ENCODE assay signal across 1 cellular context in the genomic region with DNA sequence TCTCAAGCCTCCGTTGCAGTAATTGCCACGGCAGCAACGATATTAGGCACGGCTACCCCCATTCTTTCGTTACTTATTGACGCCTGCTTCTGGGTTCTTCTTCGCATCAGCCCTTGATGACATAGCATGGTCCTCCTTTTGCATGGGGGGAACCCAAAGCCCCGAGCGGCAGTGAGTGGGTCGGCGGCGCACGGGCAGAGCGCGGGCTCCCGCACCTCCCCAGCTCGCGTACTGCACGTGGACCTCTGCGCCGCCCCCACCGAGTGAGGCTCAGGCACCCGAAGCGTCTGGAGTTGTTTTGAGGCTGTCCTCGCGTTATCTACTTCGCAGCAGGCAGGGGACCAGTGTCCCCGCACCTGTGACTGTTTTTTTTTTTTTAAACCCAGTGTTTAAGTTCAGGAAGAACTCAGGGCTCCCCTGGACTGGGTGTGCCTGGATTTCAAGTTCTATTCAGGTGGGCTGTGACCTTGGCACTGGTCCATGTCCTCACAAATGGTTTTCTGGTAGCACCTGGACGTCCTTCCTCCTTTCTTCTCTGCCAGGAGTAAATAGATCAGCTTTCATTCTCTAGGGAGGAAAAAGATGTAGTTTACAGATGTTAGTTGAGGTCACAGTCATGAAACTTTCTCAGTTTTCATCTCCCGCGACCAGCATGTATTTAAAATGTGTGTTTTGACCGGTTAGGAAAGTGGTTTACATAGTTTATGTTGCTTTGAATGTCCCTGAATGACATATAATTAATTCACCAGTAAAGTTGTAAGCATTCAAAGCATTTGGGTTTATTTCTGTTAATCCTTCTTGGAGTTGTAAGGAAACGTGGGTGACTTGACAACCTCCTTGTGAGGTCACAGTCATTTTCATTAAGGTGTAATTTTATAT.
TF ChIP-seq lines count a peak whose summit lies in the region.

No MANE protein-coding gene starts in this region.

TF ChIP-seq in WTC11, 78 proteins besides CTCF, POLR2A, EP300 and RAD21 (continued from another document and continues in another):
- TF ChIP-seq, protein P1, sequence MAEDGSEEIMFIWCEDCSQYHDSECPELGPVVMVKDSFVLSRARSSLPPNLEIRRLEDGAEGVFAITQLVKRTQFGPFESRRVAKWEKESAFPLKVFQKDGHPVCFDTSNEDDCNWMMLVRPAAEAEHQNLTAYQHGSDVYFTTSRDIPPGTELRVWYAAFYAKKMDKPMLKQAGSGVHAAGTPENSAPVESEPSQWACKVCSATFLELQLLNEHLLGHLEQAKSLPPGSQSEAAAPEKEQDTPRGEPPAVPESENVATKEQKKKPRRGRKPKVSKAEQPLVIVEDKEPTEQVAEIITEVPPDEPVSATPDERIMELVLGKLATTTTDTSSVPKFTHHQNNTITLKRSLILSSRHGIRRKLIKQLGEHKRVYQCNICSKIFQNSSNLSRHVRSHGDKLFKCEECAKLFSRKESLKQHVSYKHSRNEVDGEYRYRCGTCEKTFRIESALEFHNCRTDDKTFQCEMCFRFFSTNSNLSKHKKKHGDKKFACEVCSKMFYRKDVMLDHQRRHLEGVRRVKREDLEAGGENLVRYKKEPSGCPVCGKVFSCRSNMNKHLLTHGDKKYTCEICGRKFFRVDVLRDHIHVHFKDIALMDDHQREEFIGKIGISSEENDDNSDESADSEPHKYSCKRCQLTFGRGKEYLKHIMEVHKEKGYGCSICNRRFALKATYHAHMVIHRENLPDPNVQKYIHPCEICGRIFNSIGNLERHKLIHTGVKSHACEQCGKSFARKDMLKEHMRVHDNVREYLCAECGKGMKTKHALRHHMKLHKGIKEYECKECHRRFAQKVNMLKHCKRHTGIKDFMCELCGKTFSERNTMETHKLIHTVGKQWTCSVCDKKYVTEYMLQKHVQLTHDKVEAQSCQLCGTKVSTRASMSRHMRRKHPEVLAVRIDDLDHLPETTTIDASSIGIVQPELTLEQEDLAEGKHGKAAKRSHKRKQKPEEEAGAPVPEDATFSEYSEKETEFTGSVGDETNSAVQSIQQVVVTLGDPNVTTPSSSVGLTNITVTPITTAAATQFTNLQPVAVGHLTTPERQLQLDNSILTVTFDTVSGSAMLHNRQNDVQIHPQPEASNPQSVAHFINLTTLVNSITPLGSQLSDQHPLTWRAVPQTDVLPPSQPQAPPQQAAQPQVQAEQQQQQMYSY (CRISPR knock-in tag; IDR thresholded peaks at IDR 0.05) = no peak
- TF ChIP-seq CREB1 (CRISPR knock-in tag; IDR thresholded peaks at IDR 0.05) = peak; percentile 76; the same call in 1 of the 2 replicates
- no peak for TF ChIP-seq SMAD4 (CRISPR knock-in tag; IDR thresholded peaks at IDR 0.05)
- peak; percentile 70; the same call in 1 of the 2 replicates for TF ChIP-seq MYBL2 (CRISPR knock-in tag; IDR thresholded peaks at IDR 0.05)
- TF ChIP-seq ZNF416 (CRISPR knock-in tag; IDR thresholded peaks at IDR 0.05) = no peak
- TF ChIP-seq, protein P2, sequence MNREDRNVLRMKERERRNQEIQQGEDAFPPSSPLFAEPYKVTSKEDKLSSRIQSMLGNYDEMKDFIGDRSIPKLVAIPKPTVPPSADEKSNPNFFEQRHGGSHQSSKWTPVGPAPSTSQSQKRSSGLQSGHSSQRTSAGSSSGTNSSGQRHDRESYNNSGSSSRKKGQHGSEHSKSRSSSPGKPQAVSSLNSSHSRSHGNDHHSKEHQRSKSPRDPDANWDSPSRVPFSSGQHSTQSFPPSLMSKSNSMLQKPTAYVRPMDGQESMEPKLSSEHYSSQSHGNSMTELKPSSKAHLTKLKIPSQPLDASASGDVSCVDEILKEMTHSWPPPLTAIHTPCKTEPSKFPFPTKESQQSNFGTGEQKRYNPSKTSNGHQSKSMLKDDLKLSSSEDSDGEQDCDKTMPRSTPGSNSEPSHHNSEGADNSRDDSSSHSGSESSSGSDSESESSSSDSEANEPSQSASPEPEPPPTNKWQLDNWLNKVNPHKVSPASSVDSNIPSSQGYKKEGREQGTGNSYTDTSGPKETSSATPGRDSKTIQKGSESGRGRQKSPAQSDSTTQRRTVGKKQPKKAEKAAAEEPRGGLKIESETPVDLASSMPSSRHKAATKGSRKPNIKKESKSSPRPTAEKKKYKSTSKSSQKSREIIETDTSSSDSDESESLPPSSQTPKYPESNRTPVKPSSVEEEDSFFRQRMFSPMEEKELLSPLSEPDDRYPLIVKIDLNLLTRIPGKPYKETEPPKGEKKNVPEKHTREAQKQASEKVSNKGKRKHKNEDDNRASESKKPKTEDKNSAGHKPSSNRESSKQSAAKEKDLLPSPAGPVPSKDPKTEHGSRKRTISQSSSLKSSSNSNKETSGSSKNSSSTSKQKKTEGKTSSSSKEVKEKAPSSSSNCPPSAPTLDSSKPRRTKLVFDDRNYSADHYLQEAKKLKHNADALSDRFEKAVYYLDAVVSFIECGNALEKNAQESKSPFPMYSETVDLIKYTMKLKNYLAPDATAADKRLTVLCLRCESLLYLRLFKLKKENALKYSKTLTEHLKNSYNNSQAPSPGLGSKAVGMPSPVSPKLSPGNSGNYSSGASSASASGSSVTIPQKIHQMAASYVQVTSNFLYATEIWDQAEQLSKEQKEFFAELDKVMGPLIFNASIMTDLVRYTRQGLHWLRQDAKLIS (CRISPR knock-in tag; IDR thresholded peaks at IDR 0.05; ENCODE audit: borderline replicate concordance) = peak; percentile 86; the same call in 1 of the 2 replicates
- TF ChIP-seq GRHL2 (CRISPR knock-in tag; IDR thresholded peaks at IDR 0.05; ENCODE audit: insufficient replicate concordance, severe bottlenecking) = no peak
- peak; percentile 71 for TF ChIP-seq SMAD3 (CRISPR knock-in tag; IDR thresholded peaks at IDR 0.05; ENCODE audit: borderline replicate concordance)
- TF ChIP-seq PRRX2 (CRISPR knock-in tag; IDR thresholded peaks at IDR 0.05) = no peak
- TF ChIP-seq, protein P3, sequence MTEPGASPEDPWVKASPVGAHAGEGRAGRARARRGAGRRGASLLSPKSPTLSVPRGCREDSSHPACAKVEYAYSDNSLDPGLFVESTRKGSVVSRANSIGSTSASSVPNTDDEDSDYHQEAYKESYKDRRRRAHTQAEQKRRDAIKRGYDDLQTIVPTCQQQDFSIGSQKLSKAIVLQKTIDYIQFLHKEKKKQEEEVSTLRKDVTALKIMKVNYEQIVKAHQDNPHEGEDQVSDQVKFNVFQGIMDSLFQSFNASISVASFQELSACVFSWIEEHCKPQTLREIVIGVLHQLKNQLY (CRISPR knock-in tag; IDR thresholded peaks at IDR 0.05) = no peak
- TF ChIP-seq TEAD1 (CRISPR knock-in tag; IDR thresholded peaks at IDR 0.05) = peak; percentile 35; the same call in 1 of the 2 replicates
- no peak for TF ChIP-seq TEAD4 (CRISPR knock-in tag; IDR thresholded peaks at IDR 0.05)
- TF ChIP-seq E2F5 (CRISPR knock-in tag; IDR thresholded peaks at IDR 0.05) = no peak; the same call in 1 of the 2 replicates
- TF ChIP-seq ZNF423 (CRISPR knock-in tag; IDR thresholded peaks at IDR 0.05) = no peak
- no peak for TF ChIP-seq NR2C2 (CRISPR knock-in tag; IDR thresholded peaks at IDR 0.05)
- no peak for TF ChIP-seq JAZF1 (CRISPR knock-in tag; IDR thresholded peaks at IDR 0.05)
- TF ChIP-seq NFATC4 (CRISPR knock-in tag; IDR thresholded peaks at IDR 0.05) = no peak
- TF ChIP-seq ERG (CRISPR knock-in tag; IDR thresholded peaks at IDR 0.05) = no peak
- no peak for TF ChIP-seq NFYB (CRISPR knock-in tag; conservative IDR thresholded peaks at IDR 0.05; ENCODE audit: low read depth)
- no peak for TF ChIP-seq ZNF121 (CRISPR knock-in tag; IDR thresholded peaks at IDR 0.05)
- TF ChIP-seq ATF3 (CRISPR knock-in tag; conservative IDR thresholded peaks at IDR 0.05) = no peak
- peak; percentile 52; the same call in 1 of the 2 replicates for TF ChIP-seq SP1 (CRISPR knock-in tag; conservative IDR thresholded peaks at IDR 0.05)
- TF ChIP-seq ATF6 (CRISPR knock-in tag; IDR thresholded peaks at IDR 0.05) = no peak
- TF ChIP-seq ZNF263 (CRISPR knock-in tag; IDR thresholded peaks at IDR 0.05; ENCODE audit: low read depth) = no peak
- no peak for TF ChIP-seq USF2 (CRISPR knock-in tag; IDR thresholded peaks at IDR 0.05)
- peak; percentile 95 for TF ChIP-seq MAX (CRISPR knock-in tag; IDR thresholded peaks at IDR 0.05)
- no peak for TF ChIP-seq ZNF512 (CRISPR knock-in tag; IDR thresholded peaks at IDR 0.05; ENCODE audit: borderline replicate concordance)
- TF ChIP-seq, protein P4, sequence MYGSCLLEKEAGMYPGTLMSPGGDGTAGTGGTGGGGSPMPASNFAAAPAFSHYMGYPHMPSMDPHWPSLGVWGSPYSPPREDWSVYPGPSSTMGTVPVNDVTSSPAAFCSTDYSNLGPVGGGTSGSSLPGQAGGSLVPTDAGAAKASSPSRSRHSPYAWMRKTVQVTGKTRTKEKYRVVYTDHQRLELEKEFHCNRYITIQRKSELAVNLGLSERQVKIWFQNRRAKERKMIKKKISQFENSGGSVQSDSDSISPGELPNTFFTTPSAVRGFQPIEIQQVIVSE (CRISPR knock-in tag; IDR thresholded peaks at IDR 0.05; ENCODE audit: borderline replicate concordance) = no peak
- peak; percentile 54; the same call in 1 of the 2 replicates for TF ChIP-seq ESRRA (CRISPR knock-in tag; IDR thresholded peaks at IDR 0.05; ENCODE audit: borderline replicate concordance)
- no peak for TF ChIP-seq EMX1 (CRISPR knock-in tag; IDR thresholded peaks at IDR 0.05)
- no peak for TF ChIP-seq FOXJ3 (CRISPR knock-in tag; IDR thresholded peaks at IDR 0.05; ENCODE audit: borderline replicate concordance)
- TF ChIP-seq, protein P5, sequence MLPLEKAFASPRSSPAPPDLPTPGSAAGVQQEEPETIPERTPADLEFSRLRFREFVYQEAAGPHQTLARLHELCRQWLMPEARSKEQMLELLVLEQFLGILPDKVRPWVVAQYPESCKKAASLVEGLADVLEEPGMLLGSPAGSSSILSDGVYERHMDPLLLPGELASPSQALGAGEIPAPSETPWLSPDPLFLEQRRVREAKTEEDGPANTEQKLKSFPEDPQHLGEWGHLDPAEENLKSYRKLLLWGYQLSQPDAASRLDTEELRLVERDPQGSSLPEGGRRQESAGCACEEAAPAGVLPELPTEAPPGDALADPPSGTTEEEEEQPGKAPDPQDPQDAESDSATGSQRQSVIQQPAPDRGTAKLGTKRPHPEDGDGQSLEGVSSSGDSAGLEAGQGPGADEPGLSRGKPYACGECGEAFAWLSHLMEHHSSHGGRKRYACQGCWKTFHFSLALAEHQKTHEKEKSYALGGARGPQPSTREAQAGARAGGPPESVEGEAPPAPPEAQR (CRISPR knock-in tag; IDR thresholded peaks at IDR 0.05) = no peak
